Comparison of ENCODE assay signal across 8 cellular contexts in genomic region chr1:204072951-204073836, GRCh38. TPM values are rescaled to one million over a fixed set of nuclear protein-coding genes. Genes with fewer than 3 reads are reported as not detected.
A peak's percentile ranks its signal among the peaks of the same experiment; 100 is the strongest.
DNase-seq lines count a peak whose midpoint lies in the region; ATAC-seq and TF ChIP-seq lines count a peak whose summit lies in the region.

Gene SOX13 (plus strand): TSS chr1:204073115. CDS start chr1:204112916, 39,801 bp downstream.

- intact Hi-C loops in sciatic nerve (cut with DNase I): loop anchor here (10.0 kb wide), 1 partner anchor 52 kb away; no protein-coding TSS in a partner anchor

- ATAC-seq in sciatic nerve (peak; percentile 93), GM19467 (IDR thresholded peaks at IDR 0.05; ENCODE audit: unreplicated experiment) (no peak)

- DNase-seq in DMS53 treated with DMSO at 0.1 percent for 48 hours (lab: John Stamatoyannopoulos, UW; ENCODE audit: unreplicated experiment) (peak; percentile 92), MV-4-11 (lab: John Stamatoyannopoulos, UW) (peak; percentile 64), SW 1271 (lab: John Stamatoyannopoulos, UW) (peak; percentile 49 to 74), inferior parietal cortex (ENCODE audit: extremely low spot score) (peak; percentile 82), sciatic nerve (ENCODE audit: low spot score) (peak; percentile 94), GM20000 (ENCODE audit: low spot score) (no peak)

- H3K27ac ChIP-seq in cingulate gyrus (ENCODE audit: low read depth, low read length): peak within 1 kb of the TSS; percentile 72

- TF ChIP-seq CTCF in GM20000 (IDR thresholded peaks at IDR 0.05; ENCODE audit: extremely low read depth, missing control alignments): no peak

RNA-seq across cellular contexts. Expression of gene SOX13, which starts in this region (rescaled TPM):
- 56.3 TPM for total RNA-seq in sciatic nerve
